In genomic region chr13:44221657-44222056, GRCh38 we compare ENCODE assay signal across 30 cellular contexts.
DNase-seq lines count a peak whose midpoint lies in the region; ATAC-seq and TF ChIP-seq lines count a peak whose summit lies in the region.
"Had no signal": no experiment of that assay in that cellular context is flagged by ENCODE, and none has a peak within 500 bp of the region (broad histone marks: within the 10 kb centered on the region; RNA-seq: fewer than 3 reads in every experiment).

No MANE protein-coding gene starts in this region.

- ATAC-seq in HG02763 (IDR thresholded peaks at IDR 0.05; ENCODE audit: unreplicated experiment) = no peak
- ATAC-seq: activated naive CD8-positive, alpha-beta T cell treated with anti-CD3 and anti-CD28 coated beads, Interleukin-2, amount 50 U/mL, for 24 hours; activated T-cell treated with anti-CD3 and anti-CD28 coated beads, Interleukin-2, amount 50 U/mL, for 4 hours; body of pancreas; left cardiac atrium; stimulated activated memory B cell treated with anti-CD40 and anti-IgM and Interleukin-4, amounts not matched to agents 10 μg/mL and 1 μg/mL and 100 μg/mL, for 72 hours had no signal

- H3K36me3 ChIP-seq in ascending aorta (no peaks in the 10 kb centered on the region), muscle layer of colon (ENCODE audit: insufficient read depth, low read length) (no peaks in the 10 kb centered on the region), tibial artery (no peaks in the 10 kb centered on the region)
- H3K36me3 ChIP-seq: thoracic aorta had no signal

- H3K27ac Mint-ChIP-seq in activated naive CD4-positive, alpha-beta T cell treated with anti-CD3 and anti-CD28 coated beads for 36 hours = no peak overlapping the region
- H3K27ac Mint-ChIP-seq: activated naive CD8-positive, alpha-beta T cell treated with anti-CD3 and anti-CD28 coated beads, Interleukin-2, amount 50 U/mL, for 24 hours; stimulated activated memory B cell treated with anti-CD40 and anti-IgM and Interleukin-4, amounts not matched to agents 10 μg/mL and 1 μg/mL and 100 μg/mL, for 72 hours; T-helper 1 cell treated with Interleukin-12 subunit alpha and Interleukin-12 subunit beta and Interleukin-4 antibody, amounts not matched to agents 30 μg/mL and 1 μg/mL, for 36 hours had no signal

- H3K4me3 ChIP-seq in ascending aorta (no peak overlapping the region), muscle layer of colon (ENCODE audit: low read depth in 1 of 2, low read length in 2 of 2) (no peak overlapping the region), tibial artery (no peak overlapping the region)
- H3K4me3 ChIP-seq: body of pancreas, thoracic aorta had no signal

- H3K27me3 ChIP-seq in ascending aorta (no peaks in the 10 kb centered on the region), muscle layer of colon (ENCODE audit: control insufficient read depth in 1 of 2, insufficient read depth in 2 of 2, low read length in 2 of 2) (no peaks in the 10 kb centered on the region), tibial artery (no peaks in the 10 kb centered on the region)
- H3K27me3 ChIP-seq: body of pancreas had no signal

- no peaks in the 10 kb centered on the region for H3K4me1 Mint-ChIP-seq in activated naive CD4-positive, alpha-beta T cell treated with anti-CD3 and anti-CD28 coated beads for 36 hours (ENCODE audit: low read depth)
- H3K4me1 Mint-ChIP-seq: activated naive CD8-positive, alpha-beta T cell treated with anti-CD3 and anti-CD28 coated beads, Interleukin-2, amount 50 U/mL, for 24 hours; neural crest cell; stimulated activated memory B cell treated with anti-CD40 and anti-IgM and Interleukin-4, amounts not matched to agents 10 μg/mL and 1 μg/mL and 100 μg/mL, for 72 hours had no signal

- H3K9me3 ChIP-seq in ascending aorta (no peaks in the 10 kb centered on the region), muscle layer of colon (ENCODE audit: low read length) (no peaks in the 10 kb centered on the region), tibial artery (no peaks in the 10 kb centered on the region)
- H3K9me3 ChIP-seq: body of pancreas, SK-N-SH, thoracic aorta had no signal

- H3K4me1 ChIP-seq in ascending aorta (peaks cover 15 to 53% of the 10 kb centered on the region in 2 donors), muscle layer of colon (ENCODE audit: insufficient read depth, low read length) (peaks cover 61% of the 10 kb centered on the region), tibial artery (peaks cover 0 to 95% (median 49%) of the 10 kb centered on the region in 4 donors)

- H3K27me3 Mint-ChIP-seq in activated naive CD4-positive, alpha-beta T cell treated with anti-CD3 and anti-CD28 coated beads for 36 hours (ENCODE audit: low read depth) = no peaks in the 10 kb centered on the region
- H3K27me3 Mint-ChIP-seq: activated naive CD8-positive, alpha-beta T cell treated with anti-CD3 and anti-CD28 coated beads, Interleukin-2, amount 50 U/mL, for 24 hours had no signal

- intact Hi-C loops in ascending aorta (cut with DNase I) = loop anchor here (5.0 to 10.0 kb wide), 3 partner anchors 81 to 703 kb away; no protein-coding TSS in a partner anchor
- intact Hi-C loops in tibial artery (cut with DNase I; ENCODE audit: low total_unique reads) = no loop called here
- intact Hi-C loops in activated naive CD4-positive, alpha-beta T cell treated with anti-CD3 and anti-CD28 coated beads for 36 hours (cut with micrococcal nuclease) = no loop called here

- H3K9me3 Mint-ChIP-seq in activated naive CD4-positive, alpha-beta T cell treated with anti-CD3 and anti-CD28 coated beads for 36 hours = no peaks in the 10 kb centered on the region
- H3K9me3 Mint-ChIP-seq: activated naive CD8-positive, alpha-beta T cell treated with anti-CD3 and anti-CD28 coated beads, Interleukin-2, amount 50 U/mL, for 24 hours; activated T-cell treated with anti-CD3 and anti-CD28 coated beads, Interleukin-2, amount 50 U/mL, for 4 hours; stimulated activated memory B cell treated with anti-CD40 and anti-IgM and Interleukin-4, amounts not matched to agents 10 μg/mL and 1 μg/mL and 100 μg/mL, for 72 hours; T-helper 1 cell treated with Interleukin-12 subunit alpha and Interleukin-12 subunit beta and Interleukin-4 antibody, amounts not matched to agents 30 μg/mL and 1 μg/mL, for 36 hours had no signal

- no peaks in the 10 kb centered on the region for H3K36me3 Mint-ChIP-seq in activated naive CD4-positive, alpha-beta T cell treated with anti-CD3 and anti-CD28 coated beads for 36 hours (ENCODE audit: low read depth)
- H3K36me3 Mint-ChIP-seq: stimulated activated memory B cell treated with anti-CD40 and anti-IgM and Interleukin-4, amounts not matched to agents 10 μg/mL and 1 μg/mL and 100 μg/mL, for 72 hours had no signal

- H3K4me3 Mint-ChIP-seq in activated naive CD4-positive, alpha-beta T cell treated with anti-CD3 and anti-CD28 coated beads for 36 hours = no peak overlapping the region
- H3K4me3 Mint-ChIP-seq: activated naive CD8-positive, alpha-beta T cell treated with anti-CD3 and anti-CD28 coated beads, Interleukin-2, amount 50 U/mL, for 24 hours; activated T-cell treated with anti-CD3 and anti-CD28 coated beads, Interleukin-2, amount 50 U/mL, for 4 hours; neural crest cell; stimulated activated memory B cell treated with anti-CD40 and anti-IgM and Interleukin-4, amounts not matched to agents 10 μg/mL and 1 μg/mL and 100 μg/mL, for 72 hours; T-helper 1 cell treated with Interleukin-12 subunit alpha and Interleukin-12 subunit beta and Interleukin-4 antibody, amounts not matched to agents 30 μg/mL and 1 μg/mL, for 36 hours had no signal

- CTCF ChIA-PET in activated naive CD4-positive, alpha-beta T cell treated with anti-CD3 and anti-CD28 coated beads for 36 hours (lab: Charles Lee) = no interaction called here

- no peak overlapping the region for H3K9ac ChIP-seq in muscle layer of colon (ENCODE audit: low read length)
- H3K9ac ChIP-seq: SK-N-SH had no signal

- DNase-seq in EH (ENCODE audit: low read depth) (peak; percentile 51), ascending aorta (ENCODE audit: low spot score in 2 of 2) (no peak), tibial artery (no peak)
- no peak for DNase-seq in activated CD4-positive, CD25-positive, alpha-beta regulatory T cell (lab: John Stamatoyannopoulos, UW)
- DNase-seq in activated naive CD4-positive, alpha-beta T cell treated with anti-CD3 and anti-CD28 coated beads for 36 hours = no peak
- DNase-seq: activated CD4-positive, alpha-beta T cell treated with anti-CD3 and anti-CD28 coated beads for 48 hours; activated gamma-delta T cell treated with Interleukin-2 at 50 U/mL for 16 hours; activated naive CD8-positive, alpha-beta T cell treated with anti-CD3 and anti-CD28 coated beads, Interleukin-2, amount 50 U/mL, for 24 hours; activated T-cell treated with anti-CD3 and anti-CD28 coated beads, Interleukin-2, amount 50 U/mL, for 4 hours; body of pancreas; Calu3; effector CD4-positive, alpha-beta T cell; HCEC 1CT; Karpas-422; left cardiac atrium; mammary epithelial cell; MV-4-11; NCI-H1436 treated with DMSO at 0.1 percent for 48 hours; NCI-H82; posterior cingulate gyrus; SK-N-SH; stimulated activated CD4-positive, alpha-beta T cell treated with anti-CD3 and anti-CD28 coated beads, Interleukin-4, amount 100 ng/mL, for 4 hours had no signal

- TF ChIP-seq CTCF in ascending aorta (IDR thresholded peaks at IDR 0.05) (no peak), tibial artery (IDR thresholded peaks at IDR 0.05) (no peak)

- H3K27ac ChIP-seq in ascending aorta (peak overlapping the region; percentile 8 to 78), muscle layer of colon (ENCODE audit: low read depth, low read length) (peak overlapping the region; percentile 77), tibial artery (peak overlapping the region; percentile 84 to 89)
- H3K27ac ChIP-seq: body of pancreas, epithelial cell of prostate, HL-60, thoracic aorta had no signal
